ENCODE assay signal across 15 cellular contexts in genomic region chr9:2489838-2490314, GRCh38.
DNase-seq lines count a peak whose midpoint lies in the region; ATAC-seq and TF ChIP-seq lines count a peak whose summit lies in the region.
"Had no signal": no experiment of that assay in that cellular context is flagged by ENCODE, and none has a peak within 500 bp of the region (broad histone marks: within the 10 kb centered on the region; RNA-seq: fewer than 3 reads in every experiment).

No MANE protein-coding gene starts in this region.

- H3K27ac ChIP-seq in GM23248, result peak overlapping the region; percentile 18; the same call in 1 of the 2 replicates
- H3K27ac ChIP-seq: foreskin keratinocyte, skin epidermis, tibial nerve had no signal

- no peak overlapping the region for H3K9ac ChIP-seq in GM23248

- intact Hi-C loops in sciatic nerve (cut with DNase I), result no loop called here

- no peak for TF ChIP-seq CTCF in fibroblast of villous mesenchyme (IDR thresholded peaks at IDR 0.05; ENCODE audit: insufficient read depth, low read depth, low read length)

- H3K79me2 ChIP-seq in GM23248 (ENCODE audit: insufficient read depth), result no peaks in the 10 kb centered on the region

- H3K9me3 ChIP-seq in GM23248 (ENCODE audit: low read depth), result no peaks in the 10 kb centered on the region
- H3K9me3 ChIP-seq: tibial nerve had no signal

- H2AFZ ChIP-seq in GM23248, result peak overlapping the region; percentile 35

- peaks cover 25% of the 10 kb centered on the region for H3F3A ChIP-seq in GM23248 (ENCODE audit: insufficient read depth)

- H3K4me3 ChIP-seq in GM23248 (no peak overlapping the region), fibroblast of villous mesenchyme (ENCODE audit: low read depth, low read length) (no peak overlapping the region)
- H3K4me3 ChIP-seq: skin epidermis, tibial nerve had no signal

- H3K9me2 ChIP-seq in GM23248 (ENCODE audit: insufficient read depth), result no peaks in the 10 kb centered on the region

- peak; percentile 66 for DNase-seq in GM23248
- DNase-seq in fibroblast of villous mesenchyme (ENCODE audit: low read depth), result peak; percentile 96
- DNase-seq in sciatic nerve (ENCODE audit: low spot score), result no peak
- no peak for DNase-seq in ACHN
- no peak for DNase-seq in activated CD4-positive, alpha-beta T cell treated with anti-CD3 and anti-CD28 coated beads for 48 hours
- DNase-seq: activated CD8-positive, alpha-beta memory T cell treated with anti-CD3 and anti-CD28 coated beads for 24 hours; activated naive CD4-positive, alpha-beta T cell treated with anti-CD3 and anti-CD28 coated beads for 36 hours; foreskin keratinocyte; NCI-H345; T-helper 9 cell had no signal

- in situ Hi-C loops in GM23248 (cut with MboI) (no loop called here), ACHN (cut with HindIII; ENCODE audit: low pct_ligation_motif_present, low pct_unique_long_range_greater_than_20kb, low sequenced_read_pairs) (no loop called here)

- no peaks in the 10 kb centered on the region; the same call in 1 of the 2 replicates for H3K36me3 ChIP-seq in GM23248 (ENCODE audit: low read depth)
- H3K36me3 ChIP-seq: tibial nerve had no signal

- H4K20me1 ChIP-seq in GM23248 (ENCODE audit: insufficient read depth), result no peaks in the 10 kb centered on the region

- WGBS in GM23248 (ENCODE audit: low coverage in 1 of 2, low lambda C conversion rate in 2 of 2, missing lambda C conversion rate in 2 of 2), 2 experiments, result 2 to 7% methylated on average over 2 of the region's 2 CpGs

- ATAC-seq in SK-N-SH treated with all-trans-retinoic acid at 6 μM for 48 hours, result peak; percentile 81
- ATAC-seq in sciatic nerve, result peak; percentile 85
- ATAC-seq in HG02623 (IDR thresholded peaks at IDR 0.05; ENCODE audit: unreplicated experiment), result no peak
- ATAC-seq: foreskin keratinocyte; natural killer cell treated with Interleukin-12 subunit alpha and Interleukin-12 subunit beta and Interleukin-15 and Interleukin-18, amount 100 ng/mL, for 72 hours had no signal

- peak overlapping the region; percentile 59 for H3K4me2 ChIP-seq in GM23248 (ENCODE audit: unreplicated experiment)

- no peaks in the 10 kb centered on the region for H3K27me3 ChIP-seq in GM23248 (replicated peaks; ENCODE audit: insufficient read depth)
- H3K27me3 ChIP-seq: foreskin keratinocyte had no signal

- peaks cover 37% of the 10 kb centered on the region for H3K4me1 ChIP-seq in GM23248 (ENCODE audit: insufficient read depth)
- H3K4me1 ChIP-seq: foreskin keratinocyte had no signal

TF ChIP-seq in SK-N-SH treated with all-trans-retinoic acid at 6 μM for 48 hours, 23 proteins besides CTCF, POLR2A, EP300 and RAD21 (continues in another document):
- TF ChIP-seq ZNF8 (CRISPR knock-in tag; IDR thresholded peaks at IDR 0.05) (peak; percentile 31; the same call in 1 of the 2 replicates), ZFP30 (CRISPR knock-in tag; IDR thresholded peaks at IDR 0.05) (no peak), ARNTL (CRISPR knock-in tag; IDR thresholded peaks at IDR 0.05; ENCODE audit: borderline replicate concordance, low read depth) (no peak), CSRNP3 (CRISPR knock-in tag; IDR thresholded peaks at IDR 0.05) (no peak), ZFP3 (CRISPR knock-in tag; IDR thresholded peaks at IDR 0.05) (no peak), ZNF565 (CRISPR knock-in tag; conservative IDR thresholded peaks at IDR 0.05; ENCODE audit: low read depth) (no peak), RARB (CRISPR knock-in tag; IDR thresholded peaks at IDR 0.05) (no peak), OSR1 (CRISPR knock-in tag; IDR thresholded peaks at IDR 0.05) (no peak), TOX (CRISPR knock-in tag; IDR thresholded peaks at IDR 0.05; ENCODE audit: borderline replicate concordance) (no peak), SNAI2 (CRISPR knock-in tag; IDR thresholded peaks at IDR 0.05) (no peak), GLIS3 (CRISPR knock-in tag; IDR thresholded peaks at IDR 0.05) (no peak), PPARA (CRISPR knock-in tag; IDR thresholded peaks at IDR 0.05; ENCODE audit: borderline replicate concordance) (no peak), ZC3H10 (CRISPR knock-in tag; IDR thresholded peaks at IDR 0.05) (no peak), CSDC2 (CRISPR knock-in tag; IDR thresholded peaks at IDR 0.05) (no peak), CREB5 (CRISPR knock-in tag; IDR thresholded peaks at IDR 0.05; ENCODE audit: low read depth) (0 out of 2 replicates have a peak, but pooled peaks have one; percentile 18), ZNF70 (CRISPR knock-in tag; IDR thresholded peaks at IDR 0.05) (no peak), TSHZ2 (CRISPR knock-in tag; IDR thresholded peaks at IDR 0.05) (peak; percentile 26; the same call in 1 of the 2 replicates), POU6F1 (CRISPR knock-in tag; IDR thresholded peaks at IDR 0.05; ENCODE audit: borderline replicate concordance, low read depth) (no peak)

Comparison
In these comparisons a context has a peak if more than half of its experiments do, and no peak if none do; other contexts are left out.
1. DNase-seq: peak in GM23248 (single experiment) and fibroblast of villous mesenchyme (single experiment); none in sciatic nerve (single experiment), ACHN (single experiment) and activated CD4-positive, alpha-beta T cell treated with anti-CD3 and anti-CD28 coated beads for 48 hours (single experiment).